ENCODE assay signal across 29 cellular contexts in genomic region chr10:46329690-46330016, GRCh38. TPM values are rescaled to one million over a fixed set of nuclear protein-coding genes. Genes with fewer than 3 reads are reported as not detected.
DNase-seq lines count a peak whose midpoint lies in the region; ATAC-seq, FAIRE-seq and TF ChIP-seq lines count a peak whose summit lies in the region.
"Had no signal": no experiment of that assay in that cellular context is flagged by ENCODE, and none has a peak within 500 bp of the region (broad histone marks: within the 10 kb centered on the region; RNA-seq: fewer than 3 reads in every experiment).

No MANE protein-coding gene starts in this region.

- no peaks in the 10 kb centered on the region for H3K27me3 ChIP-seq in keratinocyte (ENCODE audit: control insufficient read depth, extremely low read depth, insufficient read depth, low read length)

- TF ChIP-seq CTCF in keratinocyte (optimal IDR thresholded peaks at IDR 0.05 in 1 of 3, IDR thresholded peaks at IDR 0.05 in 1 of 3, conservative IDR thresholded peaks at IDR 0.05 in 1 of 3; ENCODE audit: extremely low read depth in 1 of 3, insufficient read depth in 2 of 3, low read length in 3 of 3) (no peak), GM10266 (IDR thresholded peaks at IDR 0.05; ENCODE audit: control insufficient read depth, insufficient read depth, low read depth, missing control alignments) (no peak)

- H3K27ac ChIP-seq in cingulate gyrus (ENCODE audit: low read depth, low read length) (peak overlapping the region; percentile 100), keratinocyte (ENCODE audit: control insufficient read depth, insufficient read depth, low read length) (no peak overlapping the region), temporal lobe (ENCODE audit: low read depth, low read length) (peak overlapping the region; percentile 99)
- H3K27ac ChIP-seq: heart left ventricle, left ventricle myocardium inferior, skin epidermis had no signal

- no peak overlapping the region for H3K27ac Mint-ChIP-seq in activated CD4-positive, alpha-beta T cell treated with anti-CD3 and anti-CD28 coated beads, Interleukin-2, amount 10 ng/mL, durations not matched to agents 24 days and 14 days
- no peak overlapping the region for H3K27ac Mint-ChIP-seq in activated CD4-positive, alpha-beta T cell treated with anti-CD3 and anti-CD28 coated beads for 36 hours
- H3K27ac Mint-ChIP-seq: activated CD8-positive, alpha-beta T cell treated with anti-CD3 and anti-CD28 coated beads, Interleukin-2, amount 10 ng/mL, durations not matched to agents 7 days and 5 days; IgD-negative memory B cell; naive thymus-derived CD4-positive, alpha-beta T cell had no signal

- H3K4me2 ChIP-seq in keratinocyte (ENCODE audit: control insufficient read depth, extremely low read depth, insufficient read depth, low read depth, low read length) = no peak overlapping the region

- H3K4me3 ChIP-seq in keratinocyte (ENCODE audit: control insufficient read depth in 2 of 3, extremely low read depth in 1 of 3, insufficient read depth in 2 of 3, low read depth in 1 of 3, low read length in 3 of 3) = no peak overlapping the region
- H3K4me3 ChIP-seq: heart left ventricle, left ventricle myocardium inferior, skin epidermis had no signal

- peak overlapping the region; percentile 20 for H2AFZ ChIP-seq in keratinocyte (ENCODE audit: control insufficient read depth, low read length)

- POLR2A ChIA-PET in activated CD4-positive, alpha-beta T cell treated with anti-CD3 and anti-CD28 coated beads for 36 hours (lab: Charles Lee) = no interaction called here

- peak; percentile 45 for DNase-seq in activated CD4-positive, alpha-beta T cell treated with anti-CD3 and anti-CD28 coated beads, Interleukin-2, amount 10 ng/mL, durations not matched to agents 24 days and 14 days
- DNase-seq in activated CD4-positive, alpha-beta T cell treated with anti-CD3 and anti-CD28 coated beads for 36 hours = no peak
- DNase-seq in keratinocyte (ENCODE audit: low read depth, low spot score) (no peak), GM10266 (ENCODE audit: extremely low spot score) (no peak)
- no peak for DNase-seq in activated effector memory CD4-positive, alpha-beta T cell treated with Interleukin-2 at 50 U/mL for 16 hours
- DNase-seq: activated CD8-positive, alpha-beta T cell treated with anti-CD3 and anti-CD28 coated beads, Interleukin-2, amount 10 ng/mL, durations not matched to agents 7 days and 5 days; activated gamma-delta T cell treated with Interleukin-2 at 50 U/mL for 16 hours; CD8-positive, alpha-beta memory T cell; central memory CD4-positive, alpha-beta T cell; DMS53; GF-D8; heart left ventricle; left ventricle myocardium inferior; naive thymus-derived CD4-positive, alpha-beta T cell; NCI-H1417; NCI-H2081; NCI-H446; stimulated activated CD4-positive, alpha-beta T cell treated with anti-CD3 and anti-CD28 coated beads, Interleukin-2, amount 100 ng/mL, for 24 hours; T-helper 9 cell had no signal

- CTCF ChIA-PET in activated CD4-positive, alpha-beta T cell treated with anti-CD3 and anti-CD28 coated beads for 36 hours (lab: Charles Lee) = interaction anchor here (0.7 kb wide), 1 partner anchor 100 kb away, joined by 3 read pairs; no protein-coding TSS in a partner anchor

- no peaks in the 10 kb centered on the region for H3K9me3 ChIP-seq in keratinocyte (ENCODE audit: control insufficient read depth, low read depth, low read length)
- H3K9me3 ChIP-seq: heart left ventricle, left ventricle myocardium inferior had no signal

- ATAC-seq in activated CD4-positive, alpha-beta T cell treated with anti-CD3 and anti-CD28 coated beads for 36 hours = no peak
- ATAC-seq in GM21737 (IDR thresholded peaks at IDR 0.05; ENCODE audit: unreplicated experiment) = no peak
- ATAC-seq: activated CD8-positive, alpha-beta T cell treated with anti-CD3 and anti-CD28 coated beads, Interleukin-2, amount 10 ng/mL, durations not matched to agents 7 days and 5 days; heart left ventricle; naive thymus-derived CD4-positive, alpha-beta T cell had no signal

- H3K36me3 ChIP-seq in keratinocyte (ENCODE audit: control insufficient read depth in 2 of 2, extremely low read depth in 1 of 2, insufficient read depth in 2 of 2, low read length in 2 of 2) = no peaks in the 10 kb centered on the region
- H3K36me3 ChIP-seq: heart left ventricle, left ventricle myocardium inferior had no signal

- no peak overlapping the region for H3K9ac ChIP-seq in keratinocyte (ENCODE audit: control insufficient read depth, extremely low read depth, insufficient read depth, low read length)

- FAIRE-seq in keratinocyte (lab: Jason Lieb, UNC) = no peak

- H4K20me1 ChIP-seq in keratinocyte (ENCODE audit: control insufficient read depth, extremely low read depth, insufficient read depth, low read length) = no peaks in the 10 kb centered on the region

- no peaks in the 10 kb centered on the region for H3K4me1 ChIP-seq in keratinocyte (ENCODE audit: control insufficient read depth, extremely low read depth, insufficient read depth, low read length)
- H3K4me1 ChIP-seq: heart left ventricle, left ventricle myocardium inferior had no signal

- intact Hi-C loops in activated CD4-positive, alpha-beta T cell treated with anti-CD3 and anti-CD28 coated beads, Interleukin-2, amount 10 ng/mL, durations not matched to agents 24 days and 14 days (cut with micrococcal nuclease) = no loop called here
- intact Hi-C loops in activated CD4-positive, alpha-beta T cell treated with anti-CD3 and anti-CD28 coated beads for 36 hours (cut with DNase I, micrococcal nuclease) = no loop called here

- no peaks in the 10 kb centered on the region for H3K9me3 Mint-ChIP-seq in activated CD4-positive, alpha-beta T cell treated with anti-CD3 and anti-CD28 coated beads, Interleukin-2, amount 10 ng/mL, durations not matched to agents 24 days and 14 days
- no peaks in the 10 kb centered on the region for H3K9me3 Mint-ChIP-seq in activated CD4-positive, alpha-beta T cell treated with anti-CD3 and anti-CD28 coated beads for 36 hours (ENCODE audit: low read depth)
- H3K9me3 Mint-ChIP-seq: CD8-positive, alpha-beta memory T cell; naive thymus-derived CD4-positive, alpha-beta T cell had no signal

- peaks cover 2% of the 10 kb centered on the region for H3K4me1 Mint-ChIP-seq in activated CD4-positive, alpha-beta T cell treated with anti-CD3 and anti-CD28 coated beads, Interleukin-2, amount 10 ng/mL, durations not matched to agents 24 days and 14 days
- peaks cover 2% of the 10 kb centered on the region for H3K4me1 Mint-ChIP-seq in activated CD4-positive, alpha-beta T cell treated with anti-CD3 and anti-CD28 coated beads for 36 hours
- H3K4me1 Mint-ChIP-seq: CD8-positive, alpha-beta memory T cell; IgD-negative memory B cell; naive thymus-derived CD4-positive, alpha-beta T cell had no signal

- H3K9me1 ChIP-seq in keratinocyte (ENCODE audit: control insufficient read depth, extremely low read depth, insufficient read depth, low read length) = no peaks in the 10 kb centered on the region

- H3K27me3 Mint-ChIP-seq in activated CD4-positive, alpha-beta T cell treated with anti-CD3 and anti-CD28 coated beads, Interleukin-2, amount 10 ng/mL, durations not matched to agents 24 days and 14 days = peaks cover 15% of the 10 kb centered on the region
- no peaks in the 10 kb centered on the region for H3K27me3 Mint-ChIP-seq in activated CD4-positive, alpha-beta T cell treated with anti-CD3 and anti-CD28 coated beads for 36 hours

- no peak overlapping the region for H3K4me3 Mint-ChIP-seq in activated CD4-positive, alpha-beta T cell treated with anti-CD3 and anti-CD28 coated beads, Interleukin-2, amount 10 ng/mL, durations not matched to agents 24 days and 14 days
- no peak overlapping the region for H3K4me3 Mint-ChIP-seq in activated CD4-positive, alpha-beta T cell treated with anti-CD3 and anti-CD28 coated beads for 36 hours
- H3K4me3 Mint-ChIP-seq: activated CD8-positive, alpha-beta T cell treated with anti-CD3 and anti-CD28 coated beads, Interleukin-2, amount 10 ng/mL, durations not matched to agents 7 days and 5 days; CD8-positive, alpha-beta memory T cell; naive thymus-derived CD4-positive, alpha-beta T cell had no signal

- no peaks in the 10 kb centered on the region for H3K79me2 ChIP-seq in keratinocyte (ENCODE audit: control insufficient read depth, insufficient read depth, low read length)

- dilution Hi-C loops in keratinocyte (cut with MboI; ENCODE audit: extremely low pct_ligation_motif_present, low sequenced_read_pairs) = no loop called here

- H3K36me3 Mint-ChIP-seq in activated CD4-positive, alpha-beta T cell treated with anti-CD3 and anti-CD28 coated beads, Interleukin-2, amount 10 ng/mL, durations not matched to agents 24 days and 14 days (ENCODE audit: low read depth) = no peaks in the 10 kb centered on the region
- H3K36me3 Mint-ChIP-seq in activated CD4-positive, alpha-beta T cell treated with anti-CD3 and anti-CD28 coated beads for 36 hours (ENCODE audit: low read depth) = no peaks in the 10 kb centered on the region
- H3K36me3 Mint-ChIP-seq: CD8-positive, alpha-beta memory T cell; IgD-negative memory B cell; naive thymus-derived CD4-positive, alpha-beta T cell had no signal

RNA-seq across cellular contexts. Expression of gene ANTXRL, which starts 42.9 kb away (rescaled TPM):
- not detected in 2 replicates for total RNA-seq in activated CD4-positive, alpha-beta T cell treated with anti-CD3 and anti-CD28 coated beads, Interleukin-2, amount 10 ng/mL, durations not matched to agents 24 days and 14 days
- total RNA-seq in activated CD4-positive, alpha-beta T cell treated with anti-CD3 and anti-CD28 coated beads for 36 hours = not detected
- polyA plus RNA-seq in keratinocyte = not detected in 3 replicates
- not detected for polyA plus RNA-seq in keratinocyte (2011; ENCODE audit: low read depth)
- not detected in 2 replicates for polyA plus RNA-seq in keratinocyte (2011; cell fraction: cytosol; rRNA removed)
- polyA plus RNA-seq in keratinocyte (2011; cell fraction: nucleus; rRNA removed) = not detected in 2 replicates
- polyA plus RNA-seq in keratinocyte (2012; ENCODE audit: low replicate concordance) = not detected in 2 replicates
- not detected in 3 replicates for polyA minus RNA-seq in keratinocyte
- polyA minus RNA-seq in keratinocyte (2011; cell fraction: cytosol; rRNA and poly(A)+ RNA removed) = not detected
- polyA minus RNA-seq in keratinocyte (2011; cell fraction: nucleus; rRNA and poly(A)+ RNA removed) = not detected in 2 replicates
- not detected for total RNA-seq in temporal lobe
- total RNA-seq: activated CD8-positive, alpha-beta T cell treated with anti-CD3 and anti-CD28 coated beads, Interleukin-2, amount 10 ng/mL, durations not matched to agents 7 days and 5 days; CD8-positive, alpha-beta memory T cell; dermis microvascular lymphatic vessel endothelial cell; left ventricle myocardium inferior; M059J; omental fat pad; subcutaneous adipose tissue; ureter had no signal
- polyA plus RNA-seq: CD8-positive, alpha-beta memory T cell; IgD-negative memory B cell; naive thymus-derived CD4-positive, alpha-beta T cell had no signal

RNA-seq across cellular contexts. Expression of gene ANXA8L1, which starts 45.9 kb away (rescaled TPM):
- total RNA-seq in activated CD4-positive, alpha-beta T cell treated with anti-CD3 and anti-CD28 coated beads, Interleukin-2, amount 10 ng/mL, durations not matched to agents 24 days and 14 days = not detected in 2 replicates
- total RNA-seq in activated CD4-positive, alpha-beta T cell treated with anti-CD3 and anti-CD28 coated beads for 36 hours = not detected
- 495 to 686 TPM (median 516 TPM) in 3 replicates for polyA plus RNA-seq in keratinocyte
- polyA plus RNA-seq in keratinocyte (2011; ENCODE audit: low read depth) = 409 TPM
- polyA plus RNA-seq in keratinocyte (2011; cell fraction: cytosol; rRNA removed) = 428 and 465 TPM in 2 replicates
- 930 and 1,029 TPM in 2 replicates for polyA plus RNA-seq in keratinocyte (2011; cell fraction: nucleus; rRNA removed)
- polyA plus RNA-seq in keratinocyte (2012; ENCODE audit: low replicate concordance) = 184 and 355 TPM in 2 replicates
- polyA minus RNA-seq in keratinocyte = 303 to 582 TPM (median 541 TPM) in 3 replicates
- polyA minus RNA-seq in keratinocyte (2011; cell fraction: cytosol; rRNA and poly(A)+ RNA removed) = 237 TPM
- polyA minus RNA-seq in keratinocyte (2011; cell fraction: nucleus; rRNA and poly(A)+ RNA removed) = 184 and 248 TPM in 2 replicates
- total RNA-seq in temporal lobe = not detected
- total RNA-seq: activated CD8-positive, alpha-beta T cell treated with anti-CD3 and anti-CD28 coated beads, Interleukin-2, amount 10 ng/mL, durations not matched to agents 7 days and 5 days; CD8-positive, alpha-beta memory T cell; dermis microvascular lymphatic vessel endothelial cell; left ventricle myocardium inferior had no signal
- polyA plus RNA-seq: CD8-positive, alpha-beta memory T cell; IgD-negative memory B cell; naive thymus-derived CD4-positive, alpha-beta T cell had no signal
